In the genomic region with DNA sequence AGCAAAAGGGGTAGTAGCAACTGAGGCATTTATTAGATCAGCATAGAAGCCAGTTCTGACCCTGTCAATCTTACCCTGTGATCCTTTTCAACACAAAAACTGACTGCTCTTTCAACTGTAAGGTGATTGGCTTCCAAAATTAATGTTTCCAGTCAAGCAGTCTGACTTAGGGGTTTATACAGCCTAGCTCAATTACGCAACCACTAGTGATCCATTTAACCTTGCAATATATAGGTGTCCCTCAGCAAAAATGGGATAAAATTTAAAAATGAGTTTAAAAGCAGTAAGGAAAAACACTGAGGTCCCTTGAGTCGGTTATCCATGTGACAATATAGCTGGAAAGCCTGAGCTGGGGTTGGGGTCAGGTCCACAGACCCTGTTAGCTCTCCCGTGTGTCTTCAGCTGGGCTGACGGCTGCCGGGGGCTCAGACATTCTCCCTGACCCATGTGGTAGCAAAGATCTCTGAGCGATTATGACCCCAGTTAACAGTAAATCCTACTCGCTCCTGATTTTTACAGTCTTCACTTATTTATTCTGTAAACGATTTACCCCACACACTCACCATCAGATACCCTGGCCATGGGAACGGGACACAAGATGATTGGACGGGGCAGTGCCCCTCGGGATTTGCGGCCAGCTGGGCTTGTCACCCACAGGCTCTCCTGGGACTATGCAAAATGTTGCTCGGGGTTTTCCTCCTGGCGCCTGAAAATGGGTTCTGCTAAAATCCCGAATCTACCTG, we compare ENCODE assay signal across 22 cellular contexts. TPM values are rescaled to one million over a fixed set of nuclear protein-coding genes. Genes with fewer than 3 reads are reported as not detected.
DNase-seq lines count a peak whose midpoint lies in the region; ATAC-seq and TF ChIP-seq lines count a peak whose summit lies in the region.
"Had no signal": no experiment of that assay in that cellular context is flagged by ENCODE, and none has a peak within 500 bp of the region (broad histone marks: within the 10 kb centered on the region; RNA-seq: fewer than 3 reads in every experiment).

No MANE protein-coding gene starts in this region.

- H3K27ac ChIP-seq in CD8-positive, alpha-beta T cell (ENCODE audit: low read depth, low read length) = no peak overlapping the region
- H3K27ac ChIP-seq in testis = no peak overlapping the region
- H3K27ac ChIP-seq: heart right ventricle, left lung, neural progenitor cell, skin epidermis had no signal

- no peaks in the 10 kb centered on the region for H3K9me3 Mint-ChIP-seq in CD8-positive, alpha-beta T cell
- H3K9me3 Mint-ChIP-seq: activated CD4-positive, alpha-beta memory T cell treated with anti-CD3 and anti-CD28 coated beads, Interleukin-2, amount 10 ng/mL, durations not matched to agents 7 days and 5 days; activated naive CD4-positive, alpha-beta T cell treated with anti-CD3 and anti-CD28 coated beads, Interleukin-2, amount 10 ng/mL, durations not matched to agents 7 days and 5 days; neural progenitor cell had no signal

- TF ChIP-seq CTCF in CD8-positive, alpha-beta T cell (IDR thresholded peaks at IDR 0.05) = no peak
- TF ChIP-seq CTCF in testis (IDR thresholded peaks at IDR 0.05) = no peak

- no peak overlapping the region for H3K27ac Mint-ChIP-seq in CD8-positive, alpha-beta T cell
- H3K27ac Mint-ChIP-seq: activated CD4-positive, alpha-beta memory T cell treated with anti-CD3 and anti-CD28 coated beads, Interleukin-2, amount 10 ng/mL, durations not matched to agents 7 days and 5 days; activated naive CD4-positive, alpha-beta T cell treated with anti-CD3 and anti-CD28 coated beads, Interleukin-2, amount 10 ng/mL, durations not matched to agents 7 days and 5 days; neural progenitor cell had no signal

- H3K4me3 ChIP-seq in CD8-positive, alpha-beta T cell (ENCODE audit: low read depth, low read length) = no peak overlapping the region
- no peak overlapping the region for H3K4me3 ChIP-seq in testis
- H3K4me3 ChIP-seq: heart right ventricle, left lung, neural progenitor cell, skin epidermis had no signal

- peak; percentile 14 for DNase-seq in NCI-H82 (lab: John Stamatoyannopoulos, UW)
- no peak for DNase-seq in NCI-H82 treated with DMSO at 0.1 percent for 48 hours (lab: John Stamatoyannopoulos, UW; ENCODE audit: unreplicated experiment)
- DNase-seq in SK-N-DZ (ENCODE audit: low spot score) = peak; percentile 57
- no peak for DNase-seq in GDM1 (lab: John Stamatoyannopoulos, UW)
- no peak for DNase-seq in CD8-positive, alpha-beta T cell
- DNase-seq in testis = no peak
- DNase-seq: 8988T; activated CD4-positive, alpha-beta memory T cell treated with anti-CD3 and anti-CD28 coated beads, Interleukin-2, amount 10 ng/mL, durations not matched to agents 7 days and 5 days; activated naive CD4-positive, alpha-beta T cell treated with anti-CD3 and anti-CD28 coated beads, Interleukin-2, amount 10 ng/mL, durations not matched to agents 7 days and 5 days; caudate nucleus; heart right ventricle; left lung; NCI-H1417; NCI-H446 treated with DMSO at 0.1 percent for 48 hours; T1000 had no signal

- POLR2A ChIA-PET in CD8-positive, alpha-beta T cell (lab: Charles Lee) = no interaction called here

- no peaks in the 10 kb centered on the region for H3K9me3 ChIP-seq in CD8-positive, alpha-beta T cell (ENCODE audit: low read length)
- H3K9me3 ChIP-seq in testis = no peaks in the 10 kb centered on the region
- H3K9me3 ChIP-seq: heart right ventricle, left lung had no signal

- CTCF ChIA-PET in CD8-positive, alpha-beta T cell (lab: Charles Lee) = interaction anchor here (0.6 to 2.2 kb wide), 2 partner anchors 144 to 1886 kb away, joined by 3 to 5 read pairs; no protein-coding TSS in a partner anchor

- H3K36me3 Mint-ChIP-seq in CD8-positive, alpha-beta T cell = no peaks in the 10 kb centered on the region
- H3K36me3 Mint-ChIP-seq: activated naive CD4-positive, alpha-beta T cell treated with anti-CD3 and anti-CD28 coated beads, Interleukin-2, amount 10 ng/mL, durations not matched to agents 7 days and 5 days; neural progenitor cell had no signal

- no peak overlapping the region for H3K4me3 Mint-ChIP-seq in CD8-positive, alpha-beta T cell
- H3K4me3 Mint-ChIP-seq: activated CD4-positive, alpha-beta memory T cell treated with anti-CD3 and anti-CD28 coated beads, Interleukin-2, amount 10 ng/mL, durations not matched to agents 7 days and 5 days; activated naive CD4-positive, alpha-beta T cell treated with anti-CD3 and anti-CD28 coated beads, Interleukin-2, amount 10 ng/mL, durations not matched to agents 7 days and 5 days; neural progenitor cell had no signal

- no peaks in the 10 kb centered on the region for H3K36me3 ChIP-seq in CD8-positive, alpha-beta T cell (ENCODE audit: insufficient read depth, low read length)
- H3K36me3 ChIP-seq in testis (ENCODE audit: low read depth, missing control alignments) = no peaks in the 10 kb centered on the region
- H3K36me3 ChIP-seq: neural progenitor cell had no signal

- H3K4me1 ChIP-seq in CD8-positive, alpha-beta T cell (ENCODE audit: insufficient read depth, low read length) = no peaks in the 10 kb centered on the region
- H3K4me1 ChIP-seq in testis = no peaks in the 10 kb centered on the region
- H3K4me1 ChIP-seq: neural progenitor cell had no signal

- 78 to 84% methylated on average over 14 to 15 of the region's 15 CpGs for WGBS in testis, 2 donors

- H3K27me3 ChIP-seq in CD8-positive, alpha-beta T cell (ENCODE audit: insufficient read depth, low read length) = no peaks in the 10 kb centered on the region
- no peaks in the 10 kb centered on the region for H3K27me3 ChIP-seq in testis
- H3K27me3 ChIP-seq: heart right ventricle, left lung, neural progenitor cell had no signal

- peaks cover 2% of the 10 kb centered on the region for H3K27me3 Mint-ChIP-seq in CD8-positive, alpha-beta T cell (ENCODE audit: low read depth)
- H3K27me3 Mint-ChIP-seq: activated naive CD4-positive, alpha-beta T cell treated with anti-CD3 and anti-CD28 coated beads, Interleukin-2, amount 10 ng/mL, durations not matched to agents 7 days and 5 days had no signal

- ATAC-seq in HG03060 (IDR thresholded peaks at IDR 0.05; ENCODE audit: low read depth, unreplicated experiment) (peak; percentile 86), GM18858 (IDR thresholded peaks at IDR 0.05; ENCODE audit: unreplicated experiment) (no peak)
- no peak for ATAC-seq in CD8-positive, alpha-beta T cell
- ATAC-seq: heart right ventricle, left lung, Right ventricle myocardium inferior had no signal

- H3K4me1 Mint-ChIP-seq in CD8-positive, alpha-beta T cell (ENCODE audit: low read depth) = no peaks in the 10 kb centered on the region
- H3K4me1 Mint-ChIP-seq: activated CD4-positive, alpha-beta memory T cell treated with anti-CD3 and anti-CD28 coated beads, Interleukin-2, amount 10 ng/mL, durations not matched to agents 7 days and 5 days; activated naive CD4-positive, alpha-beta T cell treated with anti-CD3 and anti-CD28 coated beads, Interleukin-2, amount 10 ng/mL, durations not matched to agents 7 days and 5 days; neural progenitor cell had no signal

- intact Hi-C loops in CD8-positive, alpha-beta T cell (cut with DNase I, micrococcal nuclease) = no loop called here
- intact Hi-C loops in testis (cut with DNase I; ENCODE audit: low total_unique reads) = no loop called here

- TF ChIP-seq POLR2A in testis (IDR thresholded peaks at IDR 0.05) = no peak

RNA-seq across cellular contexts. Expression of gene ADGRD1, which starts 16.6 kb away (rescaled TPM):
- polyA plus RNA-seq in SK-N-DZ (2014; cell fraction: cytosol; rRNA removed) = 2.9 and 4.0 TPM in 2 replicates
- polyA plus RNA-seq in SK-N-DZ (2014; cell fraction: nucleus; rRNA removed) = 8.3 and 10.0 TPM in 2 replicates
- not detected for total RNA-seq in CD8-positive, alpha-beta T cell
- 10 to 100 TPM; 42.8 to 43.2 TPM for total RNA-seq in testis
- 27.2 TPM for polyA plus RNA-seq in testis (ENCODE audit: insufficient read depth, low read depth, low replicate concordance)
- total RNA-seq: endothelial cell of umbilical vein, HT1080 had no signal

Comparison
In these comparisons a context has a peak if more than half of its experiments do, and no peak if none do; other contexts are left out.
1. DNase-seq: peak in NCI-H82 (single experiment) and SK-N-DZ (single experiment); none in NCI-H82 treated with DMSO at 0.1 percent for 48 hours (single experiment), GDM1 (single experiment), CD8-positive, alpha-beta T cell (0 of 7) and testis (single experiment).
2. RNA of gene ADGRD1, which starts 16.6 kb away (total RNA-seq): 42.8 to 43.2 TPM in testis; not detected in CD8-positive, alpha-beta T cell; every median in the first group is over 10 times any median in the second.